8 cellular contexts compared by ENCODE assay signal in genomic region chr6:12051861-12052368, GRCh38. TPM values are rescaled to one million over a fixed set of nuclear protein-coding genes. Genes with fewer than 3 reads are reported as not detected.
DNase-seq lines count a peak whose midpoint lies in the region; ATAC-seq and TF ChIP-seq lines count a peak whose summit lies in the region.

No MANE protein-coding gene starts in this region.

- no peak for TF ChIP-seq CTCF in AG10803 (conservative IDR thresholded peaks at IDR 0.05; ENCODE audit: low read length)
- TF ChIP-seq CTCF in neutrophil (IDR thresholded peaks at IDR 0.05): no peak
- TF ChIP-seq CTCF in left ventricle myocardium inferior (IDR thresholded peaks at IDR 0.05; ENCODE audit: borderline replicate concordance): no peak

- H3K4me3 ChIP-seq in AG10803 (ENCODE audit: low read length) (no peak overlapping the region), neutrophil (ENCODE audit: low read depth in 1 of 2, low read length in 1 of 2) (no peak overlapping the region), left ventricle myocardium inferior (no peak overlapping the region)

- H3K27me3 ChIP-seq in neutrophil: no peaks in the 10 kb centered on the region
- no peaks in the 10 kb centered on the region for H3K27me3 ChIP-seq in left ventricle myocardium inferior (ENCODE audit: low read depth)

- H3K27ac ChIP-seq in neutrophil (peak overlapping the region; percentile 41), left ventricle myocardium inferior (replicated peaks) (no peak overlapping the region)

- peaks cover 66% of the 10 kb centered on the region for H3K4me1 Mint-ChIP-seq in activated T-cell treated with anti-CD3 and anti-CD28 coated beads, Interleukin-2, amount 50 U/mL, for 4 hours (ENCODE audit: low read depth)

- H3K36me3 ChIP-seq in neutrophil (no peaks in the 10 kb centered on the region), left ventricle myocardium inferior (no peaks in the 10 kb centered on the region)

- peaks cover 13% of the 10 kb centered on the region for H3K36me3 Mint-ChIP-seq in activated T-cell treated with anti-CD3 and anti-CD28 coated beads, Interleukin-2, amount 50 U/mL, for 4 hours (ENCODE audit: insufficient read depth)

- intact Hi-C loops in left ventricle myocardium inferior (cut with micrococcal nuclease): no loop called here

- no peaks in the 10 kb centered on the region for H3K9me3 Mint-ChIP-seq in activated T-cell treated with anti-CD3 and anti-CD28 coated beads, Interleukin-2, amount 50 U/mL, for 4 hours

- peak; percentile 34 for DNase-seq in AG10803 (ENCODE audit: low read depth)
- peak; percentile 31 for DNase-seq in activated T-cell treated with anti-CD3 and anti-CD28 coated beads, Interleukin-2, amount 50 U/mL, for 4 hours
- no peak for DNase-seq in NCI-H2196 (lab: John Stamatoyannopoulos, UW; ENCODE audit: unreplicated experiment)
- DNase-seq in ureter (ENCODE audit: low spot score): no peak
- DNase-seq in left ventricle myocardium inferior: no peak

- H3K4me3 Mint-ChIP-seq in activated T-cell treated with anti-CD3 and anti-CD28 coated beads, Interleukin-2, amount 50 U/mL, for 4 hours: peak overlapping the region; percentile 61

- ATAC-seq in GM19452 (IDR thresholded peaks at IDR 0.05; ENCODE audit: unreplicated experiment) (peak; percentile 76), HG03460 (IDR thresholded peaks at IDR 0.05; ENCODE audit: unreplicated experiment) (peak; percentile 87)
- ATAC-seq in activated T-cell treated with anti-CD3 and anti-CD28 coated beads, Interleukin-2, amount 50 U/mL, for 4 hours: peak; percentile 91

- no peaks in the 10 kb centered on the region for H3K27me3 Mint-ChIP-seq in activated T-cell treated with anti-CD3 and anti-CD28 coated beads, Interleukin-2, amount 50 U/mL, for 4 hours (ENCODE audit: low read depth)

- H3K4me1 ChIP-seq in neutrophil (ENCODE audit: control insufficient read depth in 1 of 2, insufficient read depth in 1 of 2, low read depth in 1 of 2, low read length in 1 of 2) (peaks cover 42 to 47% of the 10 kb centered on the region in 2 experiments), left ventricle myocardium inferior (no peaks in the 10 kb centered on the region)

- H3K9me3 ChIP-seq in neutrophil (no peaks in the 10 kb centered on the region), left ventricle myocardium inferior (replicated peaks) (no peaks in the 10 kb centered on the region)

RNA-seq across cellular contexts. Expression of gene HIVEP1, which starts 39.8 kb away (rescaled TPM):
- total RNA-seq in activated T-cell treated with anti-CD3 and anti-CD28 coated beads, Interleukin-2, amount 50 U/mL, for 4 hours: 10 to 100 TPM; 24.2 to 26.1 (median 25.8) TPM
- total RNA-seq in ureter (42.5 TPM), left ventricle myocardium inferior (13.7 TPM)

Comparison
In these comparisons a context has a peak if more than half of its experiments do, and no peak if none do; other contexts are left out.
1. DNase-seq: peak in AG10803 (single experiment) and activated T-cell treated with anti-CD3 and anti-CD28 coated beads, Interleukin-2, amount 50 U/mL, for 4 hours (single experiment); none in NCI-H2196 (single experiment), ureter (single experiment) and left ventricle myocardium inferior (single experiment).
2. Peak in every context shown above with its lines, with median percentiles within 50 percentile points of each other: ATAC-seq.